1 cellular context compared by ENCODE assay signal in the genomic region with DNA sequence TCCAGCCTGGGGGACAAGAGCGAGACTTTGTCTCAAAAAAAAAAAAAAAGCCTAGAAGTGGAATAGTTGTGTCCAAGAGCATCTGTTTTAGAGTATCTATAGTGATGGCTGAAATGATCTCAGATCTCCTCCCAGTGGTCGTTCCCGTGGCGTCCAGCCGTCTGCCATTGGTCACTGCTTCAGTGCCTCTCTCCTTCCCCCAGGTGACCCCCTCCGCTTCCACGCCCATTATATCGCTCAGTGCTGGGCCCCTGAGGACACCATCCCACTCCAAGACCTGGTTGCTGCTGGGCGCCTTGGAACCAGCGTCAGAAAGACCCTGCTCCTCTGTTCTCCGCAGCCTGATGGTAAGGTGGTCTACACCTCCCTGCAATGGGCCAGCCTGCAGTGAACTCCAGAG.
TF ChIP-seq lines count a peak whose summit lies in the region.

No MANE protein-coding gene starts in this region.

TF ChIP-seq in WTC11, 78 proteins besides CTCF, POLR2A, EP300 and RAD21 (continued from another document):
- TF ChIP-seq, protein P1, sequence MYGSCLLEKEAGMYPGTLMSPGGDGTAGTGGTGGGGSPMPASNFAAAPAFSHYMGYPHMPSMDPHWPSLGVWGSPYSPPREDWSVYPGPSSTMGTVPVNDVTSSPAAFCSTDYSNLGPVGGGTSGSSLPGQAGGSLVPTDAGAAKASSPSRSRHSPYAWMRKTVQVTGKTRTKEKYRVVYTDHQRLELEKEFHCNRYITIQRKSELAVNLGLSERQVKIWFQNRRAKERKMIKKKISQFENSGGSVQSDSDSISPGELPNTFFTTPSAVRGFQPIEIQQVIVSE (CRISPR knock-in tag; IDR thresholded peaks at IDR 0.05; ENCODE audit: borderline replicate concordance), result no peak
- TF ChIP-seq NR1H2 (CRISPR knock-in tag; IDR thresholded peaks at IDR 0.05) (no peak), ZBTB21 (CRISPR knock-in tag; IDR thresholded peaks at IDR 0.05; ENCODE audit: borderline replicate concordance) (no peak), SMAD3 (CRISPR knock-in tag; IDR thresholded peaks at IDR 0.05; ENCODE audit: borderline replicate concordance) (no peak), NFE2L1 (CRISPR knock-in tag; IDR thresholded peaks at IDR 0.05) (no peak), JAZF1 (CRISPR knock-in tag; IDR thresholded peaks at IDR 0.05) (no peak), NR2C2 (CRISPR knock-in tag; IDR thresholded peaks at IDR 0.05) (no peak), TP53 (CRISPR knock-in tag; IDR thresholded peaks at IDR 0.05) (no peak), ZNF263 (CRISPR knock-in tag; IDR thresholded peaks at IDR 0.05; ENCODE audit: low read depth) (no peak)
- TF ChIP-seq, protein P2, sequence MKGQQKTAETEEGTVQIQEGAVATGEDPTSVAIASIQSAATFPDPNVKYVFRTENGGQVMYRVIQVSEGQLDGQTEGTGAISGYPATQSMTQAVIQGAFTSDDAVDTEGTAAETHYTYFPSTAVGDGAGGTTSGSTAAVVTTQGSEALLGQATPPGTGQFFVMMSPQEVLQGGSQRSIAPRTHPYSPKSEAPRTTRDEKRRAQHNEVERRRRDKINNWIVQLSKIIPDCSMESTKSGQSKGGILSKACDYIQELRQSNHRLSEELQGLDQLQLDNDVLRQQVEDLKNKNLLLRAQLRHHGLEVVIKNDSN (CRISPR knock-in tag; IDR thresholded peaks at IDR 0.05), result no peak
- TF ChIP-seq, protein P3, sequence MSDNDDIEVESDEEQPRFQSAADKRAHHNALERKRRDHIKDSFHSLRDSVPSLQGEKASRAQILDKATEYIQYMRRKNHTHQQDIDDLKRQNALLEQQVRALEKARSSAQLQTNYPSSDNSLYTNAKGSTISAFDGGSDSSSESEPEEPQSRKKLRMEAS (CRISPR knock-in tag; IDR thresholded peaks at IDR 0.05), result no peak
- TF ChIP-seq, protein P4, sequence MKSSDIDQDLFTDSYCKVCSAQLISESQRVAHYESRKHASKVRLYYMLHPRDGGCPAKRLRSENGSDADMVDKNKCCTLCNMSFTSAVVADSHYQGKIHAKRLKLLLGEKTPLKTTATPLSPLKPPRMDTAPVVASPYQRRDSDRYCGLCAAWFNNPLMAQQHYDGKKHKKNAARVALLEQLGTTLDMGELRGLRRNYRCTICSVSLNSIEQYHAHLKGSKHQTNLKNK (CRISPR knock-in tag; IDR thresholded peaks at IDR 0.05), result no peak
- TF ChIP-seq, protein P5, sequence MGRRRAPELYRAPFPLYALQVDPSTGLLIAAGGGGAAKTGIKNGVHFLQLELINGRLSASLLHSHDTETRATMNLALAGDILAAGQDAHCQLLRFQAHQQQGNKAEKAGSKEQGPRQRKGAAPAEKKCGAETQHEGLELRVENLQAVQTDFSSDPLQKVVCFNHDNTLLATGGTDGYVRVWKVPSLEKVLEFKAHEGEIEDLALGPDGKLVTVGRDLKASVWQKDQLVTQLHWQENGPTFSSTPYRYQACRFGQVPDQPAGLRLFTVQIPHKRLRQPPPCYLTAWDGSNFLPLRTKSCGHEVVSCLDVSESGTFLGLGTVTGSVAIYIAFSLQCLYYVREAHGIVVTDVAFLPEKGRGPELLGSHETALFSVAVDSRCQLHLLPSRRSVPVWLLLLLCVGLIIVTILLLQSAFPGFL (CRISPR knock-in tag; IDR thresholded peaks at IDR 0.05; ENCODE audit: borderline replicate concordance), result no peak
- TF ChIP-seq, protein P6, sequence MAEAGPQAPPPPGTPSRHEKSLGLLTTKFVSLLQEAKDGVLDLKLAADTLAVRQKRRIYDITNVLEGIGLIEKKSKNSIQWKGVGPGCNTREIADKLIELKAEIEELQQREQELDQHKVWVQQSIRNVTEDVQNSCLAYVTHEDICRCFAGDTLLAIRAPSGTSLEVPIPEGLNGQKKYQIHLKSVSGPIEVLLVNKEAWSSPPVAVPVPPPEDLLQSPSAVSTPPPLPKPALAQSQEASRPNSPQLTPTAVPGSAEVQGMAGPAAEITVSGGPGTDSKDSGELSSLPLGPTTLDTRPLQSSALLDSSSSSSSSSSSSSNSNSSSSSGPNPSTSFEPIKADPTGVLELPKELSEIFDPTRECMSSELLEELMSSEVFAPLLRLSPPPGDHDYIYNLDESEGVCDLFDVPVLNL (CRISPR knock-in tag; IDR thresholded peaks at IDR 0.05; ENCODE audit: borderline replicate concordance, low read depth), result no peak
